In the genomic region with DNA sequence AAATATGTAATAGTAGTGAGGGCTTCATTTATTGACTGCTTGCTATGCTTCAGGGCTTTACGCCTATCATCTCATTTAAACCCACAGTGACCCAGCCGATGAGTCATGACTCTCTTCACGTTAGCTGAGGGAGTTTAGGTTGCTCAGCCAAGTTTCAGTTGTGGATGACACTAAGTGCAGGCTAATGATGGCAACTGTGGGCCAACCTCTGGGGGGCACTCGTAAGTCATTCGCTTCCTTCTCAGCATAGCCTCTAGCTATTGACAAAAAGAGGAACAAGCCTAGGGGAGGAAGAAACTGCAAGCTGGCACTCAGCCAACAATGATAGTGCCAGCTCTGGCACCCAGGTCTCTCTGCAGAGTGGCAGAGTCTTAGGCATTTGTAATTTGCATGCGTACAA, we compare ENCODE assay signal across 8 cellular contexts.
A peak's percentile ranks its signal among the peaks of the same experiment; 100 is the strongest.
DNase-seq lines count a peak whose midpoint lies in the region; ATAC-seq and TF ChIP-seq lines count a peak whose summit lies in the region.

No MANE protein-coding gene starts in this region.

- no peaks in the 10 kb centered on the region for H3K36me3 ChIP-seq in OCI-LY1 (ENCODE audit: insufficient read depth, low read length)

- no peaks in the 10 kb centered on the region for H3K27me3 ChIP-seq in OCI-LY1 (ENCODE audit: insufficient read depth, low read length)

- peak overlapping the region; percentile 66 for H3K4me2 ChIP-seq in OCI-LY1 (ENCODE audit: low read length)

- peak; percentile 8 for ATAC-seq in Right ventricle myocardium superior (ENCODE audit: poor library complexity)
- ATAC-seq in Right ventricle myocardium inferior: no peak
- peak; percentile 85 for ATAC-seq in HG03039 (IDR thresholded peaks at IDR 0.05; ENCODE audit: unreplicated experiment)

- H4K20me1 ChIP-seq in OCI-LY1 (ENCODE audit: insufficient read depth, low read length): no peaks in the 10 kb centered on the region

- no peak overlapping the region for H2AFZ ChIP-seq in OCI-LY1 (ENCODE audit: low read length)

- intact Hi-C loops in Right ventricle myocardium superior (cut with DNase I): no loop called here
- intact Hi-C loops in Right ventricle myocardium inferior (cut with DNase I): loop anchor here (10.0 kb wide), 1 partner anchor 388 kb away; a partner anchor contains a TSS
- intact Hi-C loops in head of caudate nucleus (cut with DNase I): no loop called here

- H3F3A ChIP-seq in OCI-LY1 (ENCODE audit: insufficient read depth, low read length): no peaks in the 10 kb centered on the region; the same call in 1 of the 2 replicates

- H3K27ac ChIP-seq in OCI-LY1 (ENCODE audit: low read depth, low read length, poor library complexity, severe bottlenecking): peak overlapping the region; percentile 97

- H3K9me2 ChIP-seq in OCI-LY1 (ENCODE audit: low read depth, low read length): no peaks in the 10 kb centered on the region

- H3K4me1 ChIP-seq in OCI-LY1 (ENCODE audit: insufficient read depth, low read length, severe bottlenecking): peaks cover 100% of the 10 kb centered on the region

- H3K9me3 ChIP-seq in OCI-LY1 (ENCODE audit: low read length): no peaks in the 10 kb centered on the region

- peak overlapping the region; percentile 40 for H3K4me3 ChIP-seq in OCI-LY1 (ENCODE audit: low read depth, low read length, poor library complexity, severe bottlenecking)

- peak; percentile 96 for TF ChIP-seq CTCF in OCI-LY1 (IDR thresholded peaks at IDR 0.05; ENCODE audit: low read length)

- DNase-seq in Right ventricle myocardium superior (peak; percentile 65), Right ventricle myocardium inferior (ENCODE audit: missing footprints) (no peak), head of caudate nucleus (peak; percentile 26 to 87 (median 69)), NCI-H2171 treated with DMSO at 0.1 percent for 48 hours (lab: John Stamatoyannopoulos, UW) (no peak)
- DNase-seq in activated T-cell treated with anti-CD3 and anti-CD28 coated beads, Interleukin-2, amount 50 U/mL, for 48 hours: peak; percentile 70 to 79
- DNase-seq in stimulated activated CD4-positive, alpha-beta T cell treated with anti-CD3 and anti-CD28 coated beads, Interleukin-4, amount 100 ng/mL, for 24 hours: peak; percentile 72

- H3K79me2 ChIP-seq in OCI-LY1 (ENCODE audit: insufficient read depth, low read length): no peaks in the 10 kb centered on the region

- H3K9ac ChIP-seq in OCI-LY1 (ENCODE audit: low read length): no peak overlapping the region; the same call in 1 of the 2 replicates

Comparison
In these comparisons a context has a peak if more than half of its experiments do, and no peak if none do; other contexts are left out.
1. DNase-seq: peak in Right ventricle myocardium superior (single experiment), activated T-cell treated with anti-CD3 and anti-CD28 coated beads, Interleukin-2, amount 50 U/mL, for 48 hours (2 of 2), head of caudate nucleus (42 of 42) and stimulated activated CD4-positive, alpha-beta T cell treated with anti-CD3 and anti-CD28 coated beads, Interleukin-4, amount 100 ng/mL, for 24 hours (single experiment); none in Right ventricle myocardium inferior (single experiment) and NCI-H2171 treated with DMSO at 0.1 percent for 48 hours (single experiment).